ENCODE assay signal across 9 cellular contexts in genomic region chr6:139240161-139241010, GRCh38. TPM values are rescaled to one million over a fixed set of nuclear protein-coding genes. Genes with fewer than 3 reads are reported as not detected.
DNase-seq lines count a peak whose midpoint lies in the region; ATAC-seq and TF ChIP-seq lines count a peak whose summit lies in the region.
"Had no signal": no experiment of that assay in that cellular context is flagged by ENCODE, and none has a peak within 500 bp of the region (broad histone marks: within the 10 kb centered on the region; RNA-seq: fewer than 3 reads in every experiment).

No MANE protein-coding gene starts in this region.

- no peaks in the 10 kb centered on the region for H3K27me3 ChIP-seq in testis

- TF ChIP-seq CTCF in OCI-LY7 (conservative IDR thresholded peaks at IDR 0.05; ENCODE audit: low read length): no peak
- no peak for TF ChIP-seq CTCF in testis (IDR thresholded peaks at IDR 0.05)

- no peak overlapping the region for H2AFZ ChIP-seq in OCI-LY7 (ENCODE audit: low read length)

- H3K9me2 ChIP-seq in OCI-LY7 (ENCODE audit: insufficient read depth, low read length): no peaks in the 10 kb centered on the region

- H3K4me2 ChIP-seq in OCI-LY7 (ENCODE audit: low read length): no peak overlapping the region

- intact Hi-C loops in OCI-LY7 (cut with micrococcal nuclease; ENCODE audit: unreplicated experiment) (no loop called here), testis (cut with DNase I; ENCODE audit: low total_unique reads) (no loop called here)

- H4K20me1 ChIP-seq in OCI-LY7 (ENCODE audit: insufficient read depth, low read length): no peaks in the 10 kb centered on the region

- H3K27ac ChIP-seq in OCI-LY7 (ENCODE audit: low read depth, low read length, poor library complexity, severe bottlenecking) (no peak overlapping the region), testis (peak overlapping the region; percentile 31 to 53)
- H3K27ac ChIP-seq: skin epidermis had no signal

- ATAC-seq in GM21367 (IDR thresholded peaks at IDR 0.05; ENCODE audit: unreplicated experiment): no peak

- CTCF ChIA-PET in OCI-LY7 (lab: Charles Lee; ENCODE audit: unreplicated experiment): no interaction called here

- TSS peak; percentile 32 for BruUV-seq in OCI-LY7 (replicated peaks; lab: Mats Ljungman, UMichigan)

- POLR2A ChIA-PET in OCI-LY7 (lab: Charles Lee): interaction anchor here (0.6 to 1.4 kb wide), 6 partner anchors 10 to 129 kb away, joined by 3 to 6 read pairs (median 4); no protein-coding TSS in a partner anchor

- peaks cover 10% of the 10 kb centered on the region for H3K36me3 ChIP-seq in OCI-LY7 (ENCODE audit: insufficient read depth, low read length)
- H3K36me3 ChIP-seq in testis (ENCODE audit: low read depth, missing control alignments): no peaks in the 10 kb centered on the region

- no peak overlapping the region for H3K4me3 ChIP-seq in OCI-LY7 (ENCODE audit: low read depth, low read length, poor library complexity, severe bottlenecking)
- H3K4me3 ChIP-seq in testis: no peak overlapping the region
- H3K4me3 ChIP-seq: skin epidermis had no signal

- TF ChIP-seq POLR2A in testis (IDR thresholded peaks at IDR 0.05) (no peak), erythroblast (IDR thresholded peaks at IDR 0.05; ENCODE audit: low read length) (no peak)

- DNase-seq in NCI-H510A treated with DMSO at 0.1 percent for 48 hours (lab: John Stamatoyannopoulos, UW): peak; percentile 53
- no peak for DNase-seq in NCI-H510A (lab: John Stamatoyannopoulos, UW)
- DNase-seq in OCI-LY7 (ENCODE audit: low spot score): no peak
- peak; percentile 95 for DNase-seq in fibroblast of peridontal ligament (ENCODE audit: extremely low read depth)
- DNase-seq in testis: peak; percentile 81
- DNase-seq in ecto neural progenitor cell (ENCODE audit: low spot score): no peak
- no peak for DNase-seq in erythroblast (lab: John Stamatoyannopoulos, UW)

- H3K4me1 ChIP-seq in OCI-LY7 (ENCODE audit: insufficient read depth, low read length, poor library complexity, severe bottlenecking): no peaks in the 10 kb centered on the region
- peaks cover 19% of the 10 kb centered on the region for H3K4me1 ChIP-seq in testis

- H3K9me3 ChIP-seq in OCI-LY7 (ENCODE audit: low read length): peaks cover 6% of the 10 kb centered on the region
- H3K9me3 ChIP-seq in testis: no peaks in the 10 kb centered on the region

- WGBS in testis, 2 donors: 15 to 20% methylated on average over 2 of the region's 2 CpGs

- H3K79me2 ChIP-seq in OCI-LY7 (ENCODE audit: insufficient read depth, low read depth, low read length): no peaks in the 10 kb centered on the region

RNA-seq across cellular contexts. Expression of gene TXLNB, which starts 51.4 kb away (rescaled TPM):
- 7.3 and 7.9 TPM in 2 replicates for total RNA-seq in OCI-LY7 (2014; rRNA removed; shearing (Covaris generic))
- total RNA-seq in OCI-LY7 (2022) (12.4 and 13.0 TPM in 2 replicates), testis (1 to 10 TPM; 3.7 to 4.1 TPM)
- polyA plus RNA-seq in testis (ENCODE audit: insufficient read depth, low read depth, low replicate concordance): 4.5 TPM

Comparison
In these comparisons a context has a peak if more than half of its experiments do, and no peak if none do; other contexts are left out.
1. DNase-seq: peak in NCI-H510A treated with DMSO at 0.1 percent for 48 hours (single experiment), fibroblast of peridontal ligament (single experiment) and testis (single experiment); none in NCI-H510A (single experiment), OCI-LY7 (single experiment), ecto neural progenitor cell (single experiment) and erythroblast (0 of 2).